8 cellular contexts compared by ENCODE assay signal in genomic region chr4:7539659-7540058, GRCh38.
A peak's percentile ranks its signal among the peaks of the same experiment; 100 is the strongest.
DNase-seq lines count a peak whose midpoint lies in the region; TF ChIP-seq lines count a peak whose summit lies in the region.

No MANE protein-coding gene starts in this region.

- 0 out of 2 replicates have a peak, but pooled peaks cover 5% of the 10 kb centered on the region for H3K36me3 Mint-ChIP-seq in HFFc6 (ENCODE audit: low read depth)

- H3K27ac Mint-ChIP-seq in HFFc6, result no peak overlapping the region

- peaks cover 26% of the 10 kb centered on the region for H3K27me3 Mint-ChIP-seq in HFFc6 (ENCODE audit: insufficient read depth)

- no peaks in the 10 kb centered on the region for H3K4me1 Mint-ChIP-seq in HFFc6 (ENCODE audit: low read depth)

- peaks cover 5% of the 10 kb centered on the region; the same call in 1 of the 2 replicates for H3K9me3 Mint-ChIP-seq in HFFc6

- H3K4me3 Mint-ChIP-seq in HFFc6, result no peak overlapping the region

- no peak for TF ChIP-seq CTCF in HFFc6 (IDR thresholded peaks at IDR 0.05)

- DNase-seq in activated naive CD4-positive, alpha-beta T cell treated with Interleukin-2 at 50 U/mL for 16 hours, result peak; percentile 21
- no peak for DNase-seq in activated naive CD4-positive, alpha-beta T cell treated with anti-CD3 and anti-CD28 coated beads, Interleukin-2, amount 50 U/mL, for 16 hours
- DNase-seq in SKM-1 (lab: John Stamatoyannopoulos, UW; ENCODE audit: unreplicated experiment) (peak; percentile 91), HFFc6 (no peak), midbrain (lab: John Stamatoyannopoulos, UW) (no peak), HPDE6-E6E7 (ENCODE audit: extremely low spot score) (no peak)
- DNase-seq in central memory CD4-positive, alpha-beta T cell, result peak; percentile 72
- peak; percentile 7 to 36 for DNase-seq in stimulated activated CD8-positive, alpha-beta memory T cell treated with anti-CD3 and anti-CD28 coated beads, Interleukin-7, amount 100 ng/mL, for 48 hours (ENCODE audit: extremely low read depth in 1 of 2, low read depth in 1 of 2)

Comparison
In these comparisons a context has a peak if more than half of its experiments do, and no peak if none do; other contexts are left out.
1. DNase-seq: peak in activated naive CD4-positive, alpha-beta T cell treated with Interleukin-2 at 50 U/mL for 16 hours (single experiment), SKM-1 (single experiment), central memory CD4-positive, alpha-beta T cell (single experiment) and stimulated activated CD8-positive, alpha-beta memory T cell treated with anti-CD3 and anti-CD28 coated beads, Interleukin-7, amount 100 ng/mL, for 48 hours (2 of 2); none in activated naive CD4-positive, alpha-beta T cell treated with anti-CD3 and anti-CD28 coated beads, Interleukin-2, amount 50 U/mL, for 16 hours (single experiment), HFFc6 (single experiment), midbrain (single experiment) and HPDE6-E6E7 (single experiment).